In genomic region chr11:92886243-92886905, GRCh38 we compare ENCODE assay signal across 1 cellular context.
TF ChIP-seq lines count a peak whose summit lies in the region.

No MANE protein-coding gene starts in this region.

TF ChIP-seq in WTC11, 78 proteins besides CTCF, POLR2A, EP300 and RAD21 (continued from another document):
- TF ChIP-seq E2F5 (CRISPR knock-in tag; IDR thresholded peaks at IDR 0.05): no peak
TF ChIP-seq in WTC11: peak in this region for 0.
